In the genomic region with DNA sequence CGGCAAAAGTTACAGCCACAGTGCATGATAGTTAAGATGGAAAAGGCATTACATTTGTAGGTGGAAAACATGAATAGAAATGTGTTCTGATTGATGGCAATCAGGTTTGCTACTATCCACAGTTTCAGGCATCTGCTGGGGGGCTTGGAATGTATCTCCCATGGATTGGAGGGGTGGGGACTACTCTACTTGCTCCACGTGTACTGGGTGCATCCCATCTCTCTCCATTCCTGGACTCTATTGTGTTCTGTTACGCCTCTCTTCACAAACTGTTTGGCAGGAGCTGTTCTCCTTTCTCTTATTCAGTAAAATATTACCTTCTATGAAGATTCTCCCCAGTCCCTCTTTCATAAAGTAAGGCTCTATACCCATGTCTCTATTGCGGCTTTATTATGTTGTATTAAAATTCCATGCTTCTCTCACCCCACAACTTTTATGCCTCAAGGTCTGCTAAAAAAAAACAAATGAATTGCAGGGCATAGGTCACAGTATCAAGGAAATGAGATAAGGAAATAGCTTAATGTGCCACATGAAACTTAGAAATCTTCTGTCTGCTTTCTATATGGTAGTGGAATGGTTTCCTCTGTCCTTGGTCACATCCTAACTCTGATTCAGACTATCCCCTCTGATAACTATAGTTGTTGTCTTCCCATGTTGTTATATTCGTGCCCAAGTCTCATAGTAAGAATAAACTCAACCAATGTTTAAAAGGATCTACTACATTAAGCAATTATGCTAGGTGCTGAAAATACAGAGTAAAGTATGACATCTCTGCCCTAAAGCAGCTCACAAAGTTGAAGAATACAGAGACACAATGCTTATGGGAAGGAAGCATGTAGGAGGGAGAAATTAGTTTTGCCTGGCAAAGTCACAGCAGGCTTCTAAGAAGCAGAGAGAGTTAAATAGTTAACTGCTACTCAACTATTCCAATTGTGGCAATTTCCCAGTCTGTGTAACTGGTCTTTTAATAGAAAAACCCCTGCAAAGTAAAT, we compare ENCODE assay signal across 16 cellular contexts. TPM values are rescaled to one million over a fixed set of nuclear protein-coding genes. Genes with fewer than 3 reads are reported as not detected.
DNase-seq lines count a peak whose midpoint lies in the region; ATAC-seq and TF ChIP-seq lines count a peak whose summit lies in the region.
"Had no signal": no experiment of that assay in that cellular context is flagged by ENCODE, and none has a peak within 500 bp of the region (broad histone marks: within the 10 kb centered on the region; RNA-seq: fewer than 3 reads in every experiment).

No MANE protein-coding gene starts in this region.

- no peaks in the 10 kb centered on the region for H3K9me3 ChIP-seq in A673 (ENCODE audit: low read depth, low read length, poor library complexity, severe bottlenecking)
- no peaks in the 10 kb centered on the region for H3K9me3 ChIP-seq in RWPE2 (ENCODE audit: severe bottlenecking)
- H3K9me3 ChIP-seq in mucosa of stomach (ENCODE audit: control insufficient read depth, low read length) = no peaks in the 10 kb centered on the region
- H3K9me3 ChIP-seq: A549 had no signal

- no TSS peak for BruUV-seq in A673 (replicated peaks; lab: Mats Ljungman, UMichigan)

- CTCF ChIA-PET in A673 (lab: Charles Lee) = no interaction called here

- no peak; the same call in 2 of the 3 replicates for ATAC-seq in RWPE2 (ENCODE audit: low read depth)
- ATAC-seq in HG03108 (IDR thresholded peaks at IDR 0.05; ENCODE audit: unreplicated experiment) = no peak
- ATAC-seq: A549; stimulated activated effector memory CD8-positive, alpha-beta T cell treated with anti-CD3 and anti-CD28 coated beads, Interleukin-12 subunit alpha, Interleukin-12 subunit beta, amount 100 ng/mL, for 72 hours had no signal

- H3K27ac ChIP-seq in A673 (ENCODE audit: low read depth, low read length, poor library complexity, severe bottlenecking) (peak overlapping the region; percentile 61), RWPE2 (ENCODE audit: poor library complexity, severe bottlenecking) (peak overlapping the region; percentile 28), epithelial cell of prostate (peak overlapping the region; percentile 67)
- H3K27ac ChIP-seq: coronary artery had no signal

- H3K27me3 ChIP-seq in A673 (replicated peaks; ENCODE audit: insufficient read depth, low read depth, low read length, poor library complexity) (no peaks in the 10 kb centered on the region), RWPE2 (ENCODE audit: insufficient read depth, poor library complexity, severe bottlenecking) (no peaks in the 10 kb centered on the region), mucosa of stomach (ENCODE audit: control insufficient read depth, insufficient read depth, low read length) (no peaks in the 10 kb centered on the region)

- H3K9ac ChIP-seq in mucosa of stomach (ENCODE audit: low read length) = peak overlapping the region; percentile 38

- intact Hi-C loops in A673 (cut with micrococcal nuclease; ENCODE audit: unreplicated experiment) = no loop called here

- POLR2A ChIA-PET in A673 (lab: Charles Lee; ENCODE audit: low non-redundant PET) = no interaction called here

- peak; percentile 87 for DNase-seq in A673 (ENCODE audit: low spot score)
- DNase-seq in RWPE2 (ENCODE audit: low spot score) = no peak
- no peak for DNase-seq in epithelial cell of prostate (ENCODE audit: low read depth, low spot score)
- no peak for DNase-seq in stimulated activated CD4-positive, alpha-beta T cell treated with anti-CD3 and anti-CD28 coated beads, Interleukin-4, amount 100 ng/mL, for 4 hours
- no peak for DNase-seq in NCI-H1930 (lab: John Stamatoyannopoulos, UW)
- no peak for DNase-seq in activated effector memory CD4-positive, alpha-beta T cell treated with Interleukin-2 at 50 U/mL for 16 hours
- DNase-seq: activated CD4-positive, alpha-beta T cell treated with anti-CD3 and anti-CD28 coated beads, Interleukin-2, amount 50 U/mL, for 1 hour; CD4-positive, alpha-beta memory T cell; DMS79 treated with DMSO at 0.1 percent for 48 hours; left cardiac atrium; NCI-H446 had no signal

- H3K4me3 ChIP-seq in A673 (ENCODE audit: low read depth, low read length, poor library complexity, severe bottlenecking) = peak overlapping the region; percentile 7
- no peak overlapping the region for H3K4me3 ChIP-seq in RWPE2 (ENCODE audit: severe bottlenecking)
- H3K4me3 ChIP-seq in mucosa of stomach (ENCODE audit: low read length) = no peak overlapping the region
- H3K4me3 ChIP-seq: A549, coronary artery had no signal

- no peaks in the 10 kb centered on the region for H3K36me3 ChIP-seq in A673 (ENCODE audit: insufficient read depth, low read length, poor library complexity, severe bottlenecking)
- peaks cover 18% of the 10 kb centered on the region for H3K36me3 ChIP-seq in RWPE2 (ENCODE audit: low read depth)
- H3K36me3 ChIP-seq in mucosa of stomach (ENCODE audit: control insufficient read depth, insufficient read depth, low read length) = no peaks in the 10 kb centered on the region

- no peak for TF ChIP-seq CTCF in A673 (conservative IDR thresholded peaks at IDR 0.05; ENCODE audit: low read depth, low read length)
- no peak for TF ChIP-seq CTCF in RWPE2 (IDR thresholded peaks at IDR 0.05; ENCODE audit: poor library complexity, severe bottlenecking)

- H3K4me1 ChIP-seq in A673 (ENCODE audit: insufficient read depth, low read length, poor library complexity, severe bottlenecking) (peaks cover 35% of the 10 kb centered on the region), RWPE2 (ENCODE audit: insufficient read depth, poor library complexity, severe bottlenecking) (peaks cover 19% of the 10 kb centered on the region), mucosa of stomach (ENCODE audit: control insufficient read depth, insufficient read depth, low read length) (peaks cover 25% of the 10 kb centered on the region)

RNA-seq across cellular contexts. Expression of a gene that starts 43.1 kb away (rescaled TPM):
- 40.2 and 41.6 TPM in 2 replicates for total RNA-seq in A673 (2021)
